ENCODE assay signal across 13 cellular contexts in genomic region chr2:217611056-217611455, GRCh38.
DNase-seq lines count a peak whose midpoint lies in the region; ATAC-seq and FAIRE-seq lines count a peak whose summit lies in the region.
"Had no signal": no experiment of that assay in that cellular context is flagged by ENCODE, and none has a peak within 500 bp of the region (broad histone marks: within the 10 kb centered on the region; RNA-seq: fewer than 3 reads in every experiment).

No MANE protein-coding gene starts in this region.

- peak overlapping the region; percentile 62 for H3K4me3 Mint-ChIP-seq in activated naive CD4-positive, alpha-beta T cell treated with anti-CD3 and anti-CD28 coated beads, Interleukin-2, amount 50 U/mL, for 24 hours
- H3K4me3 Mint-ChIP-seq in T-cell: peak overlapping the region in 2 of 3 donors; percentile 0 to 55
- no peak overlapping the region for H3K4me3 Mint-ChIP-seq in effector memory CD8-positive, alpha-beta T cell

- CTCF ChIA-PET in T-cell (lab: Charles Lee): interaction anchor here in 1 of 2 donors (0.6 kb wide), 1 partner anchor 39 kb away, joined by 3 read pairs; no protein-coding TSS in a partner anchor

- ATAC-seq in T-cell (replicated peaks in 1 of 4) (peak in 1 of 4 experiments; percentile 10), GM18520 (IDR thresholded peaks at IDR 0.05; ENCODE audit: unreplicated experiment) (no peak)
- no peak for ATAC-seq in effector memory CD8-positive, alpha-beta T cell (replicated peaks)

- H3K4me1 Mint-ChIP-seq in activated naive CD4-positive, alpha-beta T cell treated with anti-CD3 and anti-CD28 coated beads, Interleukin-2, amount 50 U/mL, for 24 hours: peaks cover 63% of the 10 kb centered on the region
- H3K4me1 Mint-ChIP-seq in T-cell: peaks cover 51 to 57% (median 52%) of the 10 kb centered on the region in 3 donors
- peaks cover 7 to 11% of the 10 kb centered on the region in 2 donors for H3K4me1 Mint-ChIP-seq in effector memory CD8-positive, alpha-beta T cell (ENCODE audit: low read depth in 2 of 2)

- H3K36me3 Mint-ChIP-seq in activated naive CD4-positive, alpha-beta T cell treated with anti-CD3 and anti-CD28 coated beads, Interleukin-2, amount 50 U/mL, for 24 hours: no peaks in the 10 kb centered on the region
- H3K36me3 Mint-ChIP-seq in T-cell: no peaks in the 10 kb centered on the region
- H3K36me3 Mint-ChIP-seq in effector memory CD8-positive, alpha-beta T cell (ENCODE audit: insufficient read depth): no peaks in the 10 kb centered on the region

- no peak for DNase-seq in activated naive CD4-positive, alpha-beta T cell (lab: John Stamatoyannopoulos, UW)
- DNase-seq in T-cell (no peak), HTR-8/SVneo (ENCODE audit: insufficient read length, low spot score) (no peak), KG1 (lab: John Stamatoyannopoulos, UW) (no peak)
- DNase-seq in effector memory CD8-positive, alpha-beta T cell: no peak
- DNase-seq: DMS 273 treated with DMSO at 0.1 percent for 48 hours, esophagus squamous epithelium, NCI-H2081 treated with DMSO at 0.1 percent for 48 hours, NCI-H524 had no signal

- no peaks in the 10 kb centered on the region for H3K9me3 Mint-ChIP-seq in activated naive CD4-positive, alpha-beta T cell treated with anti-CD3 and anti-CD28 coated beads, Interleukin-2, amount 50 U/mL, for 24 hours
- no peaks in the 10 kb centered on the region for H3K9me3 Mint-ChIP-seq in T-cell
- no peaks in the 10 kb centered on the region for H3K9me3 Mint-ChIP-seq in effector memory CD8-positive, alpha-beta T cell
- H3K9me3 Mint-ChIP-seq: immature natural killer cell, nephron had no signal

- H3K27ac Mint-ChIP-seq in activated naive CD4-positive, alpha-beta T cell treated with anti-CD3 and anti-CD28 coated beads, Interleukin-2, amount 50 U/mL, for 24 hours: peak overlapping the region; percentile 91
- H3K27ac Mint-ChIP-seq in T-cell: peak overlapping the region; percentile 90 to 97
- H3K27ac Mint-ChIP-seq in effector memory CD8-positive, alpha-beta T cell: peak overlapping the region; percentile 20 to 49

- POLR2A ChIA-PET in T-cell (lab: Charles Lee): no interaction called here

- FAIRE-seq in HTR-8/SVneo (lab: Jason Lieb, UNC): no peak

- no peaks in the 10 kb centered on the region for H3K27me3 Mint-ChIP-seq in activated naive CD4-positive, alpha-beta T cell treated with anti-CD3 and anti-CD28 coated beads, Interleukin-2, amount 50 U/mL, for 24 hours
- peaks cover 0 to 2% of the 10 kb centered on the region in 2 donors for H3K27me3 Mint-ChIP-seq in T-cell
- no peaks in the 10 kb centered on the region for H3K27me3 Mint-ChIP-seq in effector memory CD8-positive, alpha-beta T cell

Comparison
In these comparisons a context has a peak if more than half of its experiments do, and no peak if none do; other contexts are left out.
1. H3K27ac Mint-ChIP-seq: peak in every context shown above with its lines; median percentile 94 in T-cell; 91 in activated naive CD4-positive, alpha-beta T cell treated with anti-CD3 and anti-CD28 coated beads, Interleukin-2, amount 50 U/mL, for 24 hours; 34 in effector memory CD8-positive, alpha-beta T cell.
2. H3K4me3 Mint-ChIP-seq: peak in activated naive CD4-positive, alpha-beta T cell treated with anti-CD3 and anti-CD28 coated beads, Interleukin-2, amount 50 U/mL, for 24 hours (single experiment) and T-cell (2 of 3); none in effector memory CD8-positive, alpha-beta T cell (0 of 2).